ENCODE assay signal across 17 cellular contexts in genomic region chrX:85569096-85569495, GRCh38.
DNase-seq lines count a peak whose midpoint lies in the region; TF ChIP-seq lines count a peak whose summit lies in the region.
"Had no signal": no experiment of that assay in that cellular context is flagged by ENCODE, and none has a peak within 500 bp of the region (broad histone marks: within the 10 kb centered on the region; RNA-seq: fewer than 3 reads in every experiment).

No MANE protein-coding gene starts in this region.

- no peak overlapping the region for H3K4me3 Mint-ChIP-seq in endodermal cell
- no peak overlapping the region for H3K4me3 Mint-ChIP-seq in neural crest cell

- no peaks in the 10 kb centered on the region for H3K4me1 ChIP-seq in endodermal cell (ENCODE audit: control insufficient read depth, insufficient read depth, low read length)

- H3K9me3 Mint-ChIP-seq in endodermal cell = peaks cover 29% of the 10 kb centered on the region
- peaks cover 10% of the 10 kb centered on the region for H3K9me3 Mint-ChIP-seq in neural crest cell

- TF ChIP-seq CTCF in endodermal cell (conservative IDR thresholded peaks at IDR 0.05) (no peak), neural crest cell (conservative IDR thresholded peaks at IDR 0.05) (no peak)

- H3K27me3 Mint-ChIP-seq in endodermal cell (ENCODE audit: insufficient read depth) (no peaks in the 10 kb centered on the region), neural crest cell (ENCODE audit: low read depth) (no peaks in the 10 kb centered on the region)

- H3K9me3 ChIP-seq in endodermal cell (ENCODE audit: control insufficient read depth, low read length) = no peaks in the 10 kb centered on the region

- WGBS in endodermal cell (ENCODE audit: insufficient coverage in 1 of 2, insufficient read length in 1 of 2), 2 experiments = 60% methylated on average over 1 of the region's 1 CpG; no CpG with 5 or more reads in 1 of the 2 experiments

- no peaks in the 10 kb centered on the region for H3K36me3 ChIP-seq in endodermal cell (ENCODE audit: control insufficient read depth, insufficient read depth, low read length)

- H3K4me1 Mint-ChIP-seq in endodermal cell = peaks cover 1% of the 10 kb centered on the region
- H3K4me1 Mint-ChIP-seq in neural crest cell = peaks cover 15% of the 10 kb centered on the region

- H3K9ac ChIP-seq in endodermal cell (ENCODE audit: extremely low read depth, low read length, poor library complexity, severe bottlenecking) = no peak overlapping the region
- H3K9ac ChIP-seq: GM23248 had no signal

- H3K27me3 ChIP-seq in endodermal cell (ENCODE audit: control insufficient read depth, insufficient read depth, low read length, poor library complexity, severe bottlenecking) = no peaks in the 10 kb centered on the region

- DNase-seq in NCI-H1092 treated with DMSO at 0.1 percent for 48 hours (lab: John Stamatoyannopoulos, UW) = peak; percentile 5
- DNase-seq in NCI-H1092 (lab: John Stamatoyannopoulos, UW) = no peak
- DNase-seq in ELF-1 (ENCODE audit: low read depth, low spot score) = peak; percentile 15
- DNase-seq in endodermal cell = no peak
- no peak for DNase-seq in neural crest cell (ENCODE audit: low read depth, low spot score)
- DNase-seq in AML-193 (lab: John Stamatoyannopoulos, UW) = no peak
- no peak for DNase-seq in anterior cingulate cortex (lab: John Stamatoyannopoulos, UW)
- DNase-seq: DND-41, GM23248, HCEC 1CT, KBM-7, MV-4-11, NCI-H1694 treated with DMSO at 0.1 percent for 48 hours, NCI-H446, SIG-M5 had no signal

- H3K27ac Mint-ChIP-seq in endodermal cell (no peak overlapping the region), neural crest cell (ENCODE audit: unreplicated experiment) (peak overlapping the region; percentile 35)

- peak overlapping the region; percentile 86 for H3K27ac ChIP-seq in endodermal cell (ENCODE audit: low read depth, low read length)
- H3K27ac ChIP-seq: 22Rv1, GM23248, SK-N-MC had no signal

- no peak overlapping the region for H3K4me3 ChIP-seq in endodermal cell (ENCODE audit: low read length)
- H3K4me3 ChIP-seq: GM23248, SK-N-MC had no signal

- H3K36me3 Mint-ChIP-seq in endodermal cell (ENCODE audit: low read depth) = no peaks in the 10 kb centered on the region
- no peaks in the 10 kb centered on the region for H3K36me3 Mint-ChIP-seq in neural crest cell (ENCODE audit: low read depth)

Comparison
In these comparisons a context has a peak if more than half of its experiments do, and no peak if none do; other contexts are left out.
1. DNase-seq: peak in NCI-H1092 treated with DMSO at 0.1 percent for 48 hours (single experiment) and ELF-1 (single experiment); none in NCI-H1092 (single experiment), endodermal cell (single experiment), neural crest cell (single experiment), AML-193 (0 of 2) and anterior cingulate cortex (0 of 58).